8 cellular contexts compared by ENCODE assay signal in the genomic region with DNA sequence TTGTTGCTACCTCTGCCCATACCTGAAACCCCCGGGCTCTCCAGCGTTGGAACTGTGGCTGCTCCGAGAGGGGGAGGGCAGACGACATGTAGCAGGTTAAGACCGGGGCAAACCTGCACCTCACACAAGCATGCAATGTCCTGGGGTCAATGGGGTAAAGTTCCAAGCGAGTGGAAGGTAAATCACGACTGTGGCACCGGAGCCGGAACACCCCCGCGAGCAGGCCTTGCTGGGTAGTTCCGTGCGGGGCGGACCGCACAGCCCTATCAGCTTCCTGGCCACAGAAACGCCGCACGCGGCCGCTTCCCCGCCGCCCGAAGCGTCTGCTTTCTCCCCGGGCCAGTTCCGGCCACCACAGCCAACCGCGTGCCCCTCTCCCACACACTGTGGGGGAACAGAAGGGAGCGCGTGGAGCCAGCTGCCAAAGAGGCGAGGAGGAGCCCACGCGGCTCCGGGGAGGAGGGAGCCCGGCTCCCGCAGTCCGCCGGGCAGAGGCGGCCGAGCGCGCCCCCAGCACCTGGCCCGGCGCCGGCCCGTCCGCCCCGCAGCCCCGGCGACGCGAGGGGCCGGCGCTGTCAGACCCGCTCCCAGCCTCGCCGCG. TPM values are rescaled to one million over a fixed set of nuclear protein-coding genes. Genes with fewer than 3 reads are reported as not detected.
DNase-seq lines count a peak whose midpoint lies in the region; ATAC-seq and TF ChIP-seq lines count a peak whose summit lies in the region.

No MANE protein-coding gene starts in this region.

- no peaks in the 10 kb centered on the region for H3K9me3 ChIP-seq in parathyroid adenoma (ENCODE audit: control insufficient read depth, low read length)

- no peak overlapping the region for H3K27ac ChIP-seq in parathyroid adenoma

- no peaks in the 10 kb centered on the region for H3K36me3 ChIP-seq in parathyroid adenoma (ENCODE audit: control insufficient read depth, insufficient read depth, low read length)

- H3K4me1 Mint-ChIP-seq in activated T-helper 1 cell treated with anti-CD3 and anti-CD28 coated beads, Interleukin-12 subunit alpha, Interleukin-12 subunit beta, Interleukin-2, Interleukin-4 antibody, amounts not matched to agents 30 ng/mL and 10 ng/mL and 1 ng/mL, durations not matched to agents 14 hours and 24 hours and 36 hours (ENCODE audit: low read depth): peaks cover 12% of the 10 kb centered on the region

- no peak overlapping the region for H3K9ac ChIP-seq in parathyroid adenoma

- peak overlapping the region; percentile 53 for H3K4me2 ChIP-seq in parathyroid adenoma (ENCODE audit: low read length)

- no peaks in the 10 kb centered on the region for H3K79me2 ChIP-seq in parathyroid adenoma

- no peaks in the 10 kb centered on the region for H3K4me1 ChIP-seq in parathyroid adenoma

- H3K9me3 Mint-ChIP-seq in activated T-helper 1 cell treated with anti-CD3 and anti-CD28 coated beads, Interleukin-12 subunit alpha, Interleukin-12 subunit beta, Interleukin-2, Interleukin-4 antibody, amounts not matched to agents 30 ng/mL and 10 ng/mL and 1 ng/mL, durations not matched to agents 14 hours and 24 hours and 36 hours: no peaks in the 10 kb centered on the region

- peak overlapping the region; percentile 45 for H3K4me3 Mint-ChIP-seq in activated T-helper 1 cell treated with anti-CD3 and anti-CD28 coated beads, Interleukin-12 subunit alpha, Interleukin-12 subunit beta, Interleukin-2, Interleukin-4 antibody, amounts not matched to agents 30 ng/mL and 10 ng/mL and 1 ng/mL, durations not matched to agents 14 hours and 24 hours and 36 hours

- H3K27me3 Mint-ChIP-seq in activated T-helper 1 cell treated with anti-CD3 and anti-CD28 coated beads, Interleukin-12 subunit alpha, Interleukin-12 subunit beta, Interleukin-2, Interleukin-4 antibody, amounts not matched to agents 30 ng/mL and 10 ng/mL and 1 ng/mL, durations not matched to agents 14 hours and 24 hours and 36 hours (ENCODE audit: insufficient read depth): peaks cover 55% of the 10 kb centered on the region

- DNase-seq in EH (ENCODE audit: low read depth) (peak; percentile 36), LoVo (ENCODE audit: low spot score) (peak; percentile 27), head of caudate nucleus (peak in 27 of 42 donors; percentile 8 to 67 (median 37)), NCI-H1694 (lab: John Stamatoyannopoulos, UW) (no peak)
- DNase-seq in activated T-helper 1 cell treated with anti-CD3 and anti-CD28 coated beads, Interleukin-12 subunit alpha, Interleukin-12 subunit beta, Interleukin-2, Interleukin-4 antibody, amounts not matched to agents 30 ng/mL and 10 ng/mL and 1 ng/mL, durations not matched to agents 14 hours and 24 hours and 36 hours (ENCODE audit: low spot score): no peak

- no peaks in the 10 kb centered on the region for H3K27me3 ChIP-seq in parathyroid adenoma (ENCODE audit: control insufficient read depth, insufficient read depth, low read length)

- H3K27ac Mint-ChIP-seq in activated T-helper 1 cell treated with anti-CD3 and anti-CD28 coated beads, Interleukin-12 subunit alpha, Interleukin-12 subunit beta, Interleukin-2, Interleukin-4 antibody, amounts not matched to agents 30 ng/mL and 10 ng/mL and 1 ng/mL, durations not matched to agents 14 hours and 24 hours and 36 hours: peak overlapping the region; percentile 20

- peak overlapping the region; percentile 69 for H2AFZ ChIP-seq in parathyroid adenoma

- no peak for TF ChIP-seq CTCF in parathyroid adenoma (IDR thresholded peaks at IDR 0.05)

- ATAC-seq in HG03280 (IDR thresholded peaks at IDR 0.05; ENCODE audit: unreplicated experiment): no peak
- ATAC-seq in GM19463 (IDR thresholded peaks at IDR 0.05; ENCODE audit: unreplicated experiment): no peak

- H3K36me3 Mint-ChIP-seq in activated T-helper 1 cell treated with anti-CD3 and anti-CD28 coated beads, Interleukin-12 subunit alpha, Interleukin-12 subunit beta, Interleukin-2, Interleukin-4 antibody, amounts not matched to agents 30 ng/mL and 10 ng/mL and 1 ng/mL, durations not matched to agents 14 hours and 24 hours and 36 hours (ENCODE audit: low read depth): peaks cover 3% of the 10 kb centered on the region

- intact Hi-C loops in activated T-helper 1 cell treated with anti-CD3 and anti-CD28 coated beads, Interleukin-12 subunit alpha, Interleukin-12 subunit beta, Interleukin-2, Interleukin-4 antibody, amounts not matched to agents 30 ng/mL and 10 ng/mL and 1 ng/mL, durations not matched to agents 14 hours and 24 hours and 36 hours (cut with micrococcal nuclease): loop anchor here (2.0 kb wide), 1 partner anchor 17 kb away; a partner anchor contains a TSS
- intact Hi-C loops in head of caudate nucleus (cut with DNase I): no loop called here

- H3K4me3 ChIP-seq in parathyroid adenoma (ENCODE audit: low read depth, low read length): peak overlapping the region; percentile 52

RNA-seq across cellular contexts. Expression of gene SPTBN2, which starts 1.6 kb away (rescaled TPM):
- total RNA-seq in activated T-helper 1 cell treated with anti-CD3 and anti-CD28 coated beads, Interleukin-12 subunit alpha, Interleukin-12 subunit beta, Interleukin-2, Interleukin-4 antibody, amounts not matched to agents 30 ng/mL and 10 ng/mL and 1 ng/mL, durations not matched to agents 14 hours and 24 hours and 36 hours: 0.91 and 1.1 TPM in 2 replicates

RNA-seq across cellular contexts. Expression of gene RBM4B, which starts 49.7 kb away (rescaled TPM):
- total RNA-seq in activated T-helper 1 cell treated with anti-CD3 and anti-CD28 coated beads, Interleukin-12 subunit alpha, Interleukin-12 subunit beta, Interleukin-2, Interleukin-4 antibody, amounts not matched to agents 30 ng/mL and 10 ng/mL and 1 ng/mL, durations not matched to agents 14 hours and 24 hours and 36 hours: 14.3 and 16.6 TPM in 2 replicates

Comparison
In these comparisons a context has a peak if more than half of its experiments do, and no peak if none do; other contexts are left out.
1. DNase-seq: peak in EH (single experiment), LoVo (single experiment) and head of caudate nucleus (27 of 42); none in activated T-helper 1 cell treated with anti-CD3 and anti-CD28 coated beads, Interleukin-12 subunit alpha, Interleukin-12 subunit beta, Interleukin-2, Interleukin-4 antibody, amounts not matched to agents 30 ng/mL and 10 ng/mL and 1 ng/mL, durations not matched to agents 14 hours and 24 hours and 36 hours (single experiment) and NCI-H1694 (single experiment).